10 cellular contexts compared by ENCODE assay signal in genomic region chr1:2237773-2238172, GRCh38. TPM values are rescaled to one million over a fixed set of nuclear protein-coding genes. Genes with fewer than 3 reads are reported as not detected.
DNase-seq lines count a peak whose midpoint lies in the region; ATAC-seq and TF ChIP-seq lines count a peak whose summit lies in the region.
"Had no signal": no experiment of that assay in that cellular context is flagged by ENCODE, and none has a peak within 500 bp of the region (broad histone marks: within the 10 kb centered on the region; RNA-seq: fewer than 3 reads in every experiment).

No MANE protein-coding gene starts in this region.

- POLR2A ChIA-PET in naive thymus-derived CD8-positive, alpha-beta T cell (lab: Charles Lee) = interaction anchor here (1.5 to 20.9 kb wide), 4 partner anchors 9 to 63 kb away, joined by 5 to 388 read pairs (median 7); no protein-coding TSS in a partner anchor

- peaks cover 35 to 95% (median 88%) of the 10 kb centered on the region in 4 donors for H3K4me1 Mint-ChIP-seq in naive thymus-derived CD8-positive, alpha-beta T cell

- no peak overlapping the region for H3K4me3 ChIP-seq in LNCaP clone FGC (ENCODE audit: low read depth, low read length)
- peak overlapping the region; percentile 35 for H3K4me3 ChIP-seq in effector memory CD4-positive, alpha-beta T cell (ENCODE audit: insufficient read depth, low read depth, low read length, poor library complexity, severe bottlenecking)
- H3K4me3 ChIP-seq: SK-N-MC had no signal

- H3K27ac Mint-ChIP-seq in naive thymus-derived CD8-positive, alpha-beta T cell = peak overlapping the region; percentile 90 to 99 (median 98)

- no peak for ATAC-seq in naive thymus-derived CD8-positive, alpha-beta T cell
- ATAC-seq in GM21381 (IDR thresholded peaks at IDR 0.05; ENCODE audit: unreplicated experiment) (no peak), HG03025 (IDR thresholded peaks at IDR 0.05; ENCODE audit: low FRiP score, unreplicated experiment) (no peak)

- TF ChIP-seq CTCF in AG09319 (IDR thresholded peaks at IDR 0.05; ENCODE audit: low read depth, low read length) (peak; percentile 27), LNCaP clone FGC (IDR thresholded peaks at IDR 0.05; ENCODE audit: control insufficient read depth, extremely low read depth, insufficient read depth) (peak; percentile 21; the same call in 1 of the 2 replicates)

- peak overlapping the region; percentile 69 for H3K27ac ChIP-seq in effector memory CD4-positive, alpha-beta T cell (ENCODE audit: insufficient read depth, low read length, poor library complexity, severe bottlenecking)
- H3K27ac ChIP-seq: SK-N-MC had no signal

- H3K27me3 Mint-ChIP-seq in naive thymus-derived CD8-positive, alpha-beta T cell = peaks cover 0 to 1% (median 0%) of the 10 kb centered on the region in 5 donors

- peak overlapping the region; percentile 69 to 98 (median 80) for H3K4me3 Mint-ChIP-seq in naive thymus-derived CD8-positive, alpha-beta T cell

- peaks cover 0 to 20% (median 16%) of the 10 kb centered on the region in 3 donors for H3K36me3 Mint-ChIP-seq in naive thymus-derived CD8-positive, alpha-beta T cell

- peaks cover 92% of the 10 kb centered on the region for H3K4me1 ChIP-seq in effector memory CD4-positive, alpha-beta T cell (ENCODE audit: control insufficient read depth, insufficient read depth, low read length, poor library complexity, severe bottlenecking)

- no peaks in the 10 kb centered on the region for H3K9me3 ChIP-seq in effector memory CD4-positive, alpha-beta T cell (ENCODE audit: control insufficient read depth, low read length)

- no peaks in the 10 kb centered on the region for H3K9me3 Mint-ChIP-seq in naive thymus-derived CD8-positive, alpha-beta T cell

- no peaks in the 10 kb centered on the region for H3K27me3 ChIP-seq in effector memory CD4-positive, alpha-beta T cell (replicated peaks; ENCODE audit: control insufficient read depth, insufficient read depth, low read length, poor library complexity, severe bottlenecking)

- no peak for DNase-seq in AG09319 (ENCODE audit: extremely low read depth, low read depth)
- DNase-seq in LNCaP clone FGC (ENCODE audit: low read depth) = no peak
- DNase-seq in effector memory CD4-positive, alpha-beta T cell = no peak
- peak in 2 of 10 donors; percentile 8 to 54 for DNase-seq in naive thymus-derived CD8-positive, alpha-beta T cell
- DNase-seq in GF-D8 (lab: John Stamatoyannopoulos, UW) = no peak
- no peak for DNase-seq in occipital lobe (lab: John Stamatoyannopoulos, UW)
- DNase-seq: DMS79 had no signal

- peaks cover 10% of the 10 kb centered on the region for H3K36me3 ChIP-seq in effector memory CD4-positive, alpha-beta T cell (ENCODE audit: control insufficient read depth, insufficient read depth, low read length)

RNA-seq across cellular contexts. Expression of gene SKI, which starts 9.7 kb away (rescaled TPM):
- 100 to 1,000 TPM in 1 of 2 experiments, 10 to 100 TPM in 1; 98.3 to 105 TPM for total RNA-seq in naive thymus-derived CD8-positive, alpha-beta T cell
- polyA plus RNA-seq in naive thymus-derived CD8-positive, alpha-beta T cell = under 1 TPM; 0.30 to 0.80 (median 0.53) TPM
- total RNA-seq in occipital lobe = 19.3 TPM

RNA-seq across cellular contexts. Expression of gene FAAP20, which starts 43.2 kb away (rescaled TPM):
- 10 to 100 TPM; 39.4 to 49.3 TPM for total RNA-seq in naive thymus-derived CD8-positive, alpha-beta T cell
- 10 to 100 TPM; 70.1 to 76.6 (median 74.9) TPM for polyA plus RNA-seq in naive thymus-derived CD8-positive, alpha-beta T cell
- total RNA-seq in occipital lobe = 20.3 TPM
